Comparison of ENCODE assay signal across 16 cellular contexts in genomic region chr15:28184166-28184565, GRCh38.
"Had no signal": no experiment of that assay in that cellular context is flagged by ENCODE, and none has a peak within 500 bp of the region (broad histone marks: within the 10 kb centered on the region; RNA-seq: fewer than 3 reads in every experiment).

No MANE protein-coding gene starts in this region.

- H3K27me3 Mint-ChIP-seq: central memory CD8-positive, alpha-beta T cell had no signal

- H3K27ac Mint-ChIP-seq: activated naive CD4-positive, alpha-beta T cell treated with anti-CD3 and anti-CD28 coated beads, Interleukin-2, amount 50 U/mL, for 72 hours; nephron had no signal

- H3K9me3 Mint-ChIP-seq: activated naive CD4-positive, alpha-beta T cell treated with anti-CD3 and anti-CD28 coated beads, Interleukin-2, amount 50 U/mL, for 72 hours; central memory CD8-positive, alpha-beta T cell; nephron had no signal

- H3K9me3 ChIP-seq: lower lobe of right lung had no signal

- H3K4me3 ChIP-seq: coronary artery, lower lobe of right lung had no signal

- H3K4me3 Mint-ChIP-seq: central memory CD8-positive, alpha-beta T cell; nephron had no signal

- H3K4me1 Mint-ChIP-seq: central memory CD8-positive, alpha-beta T cell; nephron had no signal

- H3K27ac ChIP-seq: coronary artery, lower lobe of right lung had no signal

- DNase-seq: activated gamma-delta T cell treated with Interleukin-2 at 50 U/mL for 16 hours; amygdala; hippocampal formation; islet precursor cell; left colon; lower lobe of right lung; retina; stimulated activated CD8-positive, alpha-beta memory T cell treated with anti-CD3 and anti-CD28 coated beads, Interleukin-4, amount 100 ng/mL, for 48 hours; stimulated activated naive CD4-positive, alpha-beta T cell; T1000 had no signal

- ATAC-seq: activated CD4-positive, CD25-positive, alpha-beta regulatory T cell treated with anti-CD3 and anti-CD28 coated beads, Interleukin-2, amount 50 U/mL, for 24 hours; activated naive CD4-positive, alpha-beta T cell treated with anti-CD3 and anti-CD28 coated beads, Interleukin-2, amount 50 U/mL, for 72 hours; left colon; lower lobe of right lung; SK-N-SH treated with all-trans-retinoic acid at 6 μM for 48 hours had no signal

- H3K4me1 ChIP-seq: lower lobe of right lung had no signal
